20 cellular contexts compared by ENCODE assay signal in genomic region chr13:98533912-98534311, GRCh38. TPM values are rescaled to one million over a fixed set of nuclear protein-coding genes. Genes with fewer than 3 reads are reported as not detected.
DNase-seq lines count a peak whose midpoint lies in the region; ATAC-seq and TF ChIP-seq lines count a peak whose summit lies in the region.
"Had no signal": no experiment of that assay in that cellular context is flagged by ENCODE, and none has a peak within 500 bp of the region (broad histone marks: within the 10 kb centered on the region; RNA-seq: fewer than 3 reads in every experiment).

No MANE protein-coding gene starts in this region.

- peaks cover 100% of the 10 kb centered on the region for H3K79me2 ChIP-seq in neural progenitor cell (ENCODE audit: low read depth)

- BruUV-seq in Caco-2 (replicated peaks; lab: Mats Ljungman, UMichigan): no TSS peak

- H3K36me3 Mint-ChIP-seq in activated CD4-positive, alpha-beta T cell treated with anti-CD3 and anti-CD28 coated beads, Interleukin-2, amount 10 ng/mL, durations not matched to agents 24 days and 14 days (ENCODE audit: low read depth): peaks cover 26% of the 10 kb centered on the region
- H3K36me3 Mint-ChIP-seq in Caco-2 (ENCODE audit: insufficient read depth, unreplicated experiment): peaks cover 75% of the 10 kb centered on the region
- peaks cover 18% of the 10 kb centered on the region for H3K36me3 Mint-ChIP-seq in activated naive CD8-positive, alpha-beta T cell treated with anti-CD3 and anti-CD28 coated beads, Interleukin-2, amount 50 U/mL, for 24 hours (ENCODE audit: low read depth)
- peaks cover 55% of the 10 kb centered on the region for H3K36me3 Mint-ChIP-seq in neural progenitor cell

- CTCF ChIA-PET in Caco-2 (lab: Charles Lee): no interaction called here

- POLR2A ChIA-PET in Caco-2 (lab: Charles Lee): no interaction called here

- H3K27me3 Mint-ChIP-seq in activated CD4-positive, alpha-beta T cell treated with anti-CD3 and anti-CD28 coated beads, Interleukin-2, amount 10 ng/mL, durations not matched to agents 24 days and 14 days: no peaks in the 10 kb centered on the region
- no peaks in the 10 kb centered on the region for H3K27me3 Mint-ChIP-seq in Caco-2 (ENCODE audit: insufficient read depth, unreplicated experiment)
- no peaks in the 10 kb centered on the region for H3K27me3 Mint-ChIP-seq in activated naive CD8-positive, alpha-beta T cell treated with anti-CD3 and anti-CD28 coated beads, Interleukin-2, amount 50 U/mL, for 24 hours
- peaks cover 5% of the 10 kb centered on the region for H3K27me3 Mint-ChIP-seq in neural progenitor cell (ENCODE audit: insufficient read depth, low read depth)

- peaks cover 65% of the 10 kb centered on the region for H3K4me1 Mint-ChIP-seq in activated CD4-positive, alpha-beta T cell treated with anti-CD3 and anti-CD28 coated beads, Interleukin-2, amount 10 ng/mL, durations not matched to agents 24 days and 14 days
- H3K4me1 Mint-ChIP-seq in Caco-2 (ENCODE audit: low read depth, unreplicated experiment): peaks cover 43% of the 10 kb centered on the region
- peaks cover 91% of the 10 kb centered on the region for H3K4me1 Mint-ChIP-seq in activated naive CD8-positive, alpha-beta T cell treated with anti-CD3 and anti-CD28 coated beads, Interleukin-2, amount 50 U/mL, for 24 hours
- H3K4me1 Mint-ChIP-seq in neural progenitor cell: peaks cover 14% of the 10 kb centered on the region

- H3K9me3 ChIP-seq in Caco-2: no peaks in the 10 kb centered on the region
- H3K9me3 ChIP-seq in neural progenitor cell (ENCODE audit: low read depth): no peaks in the 10 kb centered on the region
- H3K9me3 ChIP-seq: BE2C, left ventricle myocardium inferior, thoracic aorta had no signal

- H4K20me1 ChIP-seq in neural progenitor cell (ENCODE audit: low read depth): peaks cover 100% of the 10 kb centered on the region

- H3F3A ChIP-seq in neural progenitor cell (ENCODE audit: low read depth): no peaks in the 10 kb centered on the region

- H3K4me1 ChIP-seq in Caco-2: peaks cover 15% of the 10 kb centered on the region
- peaks cover 9% of the 10 kb centered on the region for H3K4me1 ChIP-seq in neural progenitor cell
- H3K4me1 ChIP-seq: BE2C had no signal

- no peaks in the 10 kb centered on the region; the same call in 1 of the 2 replicates for H3K36me3 ChIP-seq in Caco-2 (ENCODE audit: control insufficient read depth, insufficient read depth, low read length)
- no peaks in the 10 kb centered on the region for H3K36me3 ChIP-seq in neural progenitor cell
- H3K36me3 ChIP-seq: BE2C, left ventricle myocardium inferior, thoracic aorta had no signal

- no peak overlapping the region for H3K4me3 ChIP-seq in Caco-2 (ENCODE audit: low read depth, low read length)
- no peak overlapping the region for H3K4me3 ChIP-seq in neural progenitor cell
- H3K4me3 ChIP-seq: GM23248, left ventricle myocardium inferior, SK-N-MC, skin epidermis, thoracic aorta had no signal

- no peak overlapping the region for H3K27ac ChIP-seq in neural progenitor cell
- H3K27ac ChIP-seq: GM23248, left ventricle myocardium inferior, SK-N-MC, thoracic aorta had no signal

- intact Hi-C loops in activated CD4-positive, alpha-beta T cell treated with anti-CD3 and anti-CD28 coated beads, Interleukin-2, amount 10 ng/mL, durations not matched to agents 24 days and 14 days (cut with micrococcal nuclease): no loop called here
- intact Hi-C loops in Caco-2 (cut with micrococcal nuclease; ENCODE audit: unreplicated experiment): no loop called here

- no peaks in the 10 kb centered on the region for H3K9me3 Mint-ChIP-seq in activated CD4-positive, alpha-beta T cell treated with anti-CD3 and anti-CD28 coated beads, Interleukin-2, amount 10 ng/mL, durations not matched to agents 24 days and 14 days
- H3K9me3 Mint-ChIP-seq in Caco-2 (ENCODE audit: unreplicated experiment) (no peaks in the 10 kb centered on the region), neural progenitor cell (peaks cover 22% of the 10 kb centered on the region)
- no peaks in the 10 kb centered on the region for H3K9me3 Mint-ChIP-seq in activated naive CD8-positive, alpha-beta T cell treated with anti-CD3 and anti-CD28 coated beads, Interleukin-2, amount 50 U/mL, for 24 hours

- H3K4me3 Mint-ChIP-seq in activated CD4-positive, alpha-beta T cell treated with anti-CD3 and anti-CD28 coated beads, Interleukin-2, amount 10 ng/mL, durations not matched to agents 24 days and 14 days: no peak overlapping the region
- H3K4me3 Mint-ChIP-seq in Caco-2 (ENCODE audit: unreplicated experiment) (no peak overlapping the region), neural progenitor cell (no peak overlapping the region)
- no peak overlapping the region for H3K4me3 Mint-ChIP-seq in activated naive CD8-positive, alpha-beta T cell treated with anti-CD3 and anti-CD28 coated beads, Interleukin-2, amount 50 U/mL, for 24 hours

- no peak for DNase-seq in activated CD4-positive, alpha-beta T cell treated with anti-CD3 and anti-CD28 coated beads, Interleukin-2, amount 10 ng/mL, durations not matched to agents 24 days and 14 days
- DNase-seq in activated CD4-positive, alpha-beta T cell treated with anti-CD3 and anti-CD28 coated beads for 48 hours: no peak
- DNase-seq in Caco-2 (no peak), neural progenitor cell (ENCODE audit: low spot score) (no peak), NCI-H2227 treated with DMSO at 0.1 percent for 48 hours (lab: John Stamatoyannopoulos, UW) (no peak)
- no peak for DNase-seq in activated naive CD8-positive, alpha-beta T cell treated with anti-CD3 and anti-CD28 coated beads, Interleukin-2, amount 50 U/mL, for 24 hours
- DNase-seq: activated CD4-positive, CD25-positive, alpha-beta regulatory T cell treated with anti-CD3 and anti-CD28 coated beads, Interleukin-2, amount 50 U/mL, for 72 hours; anterior cingulate cortex; BE2C; effector CD4-positive, alpha-beta T cell; GM23248; left ventricle myocardium inferior; NCI-H146; NK-92 treated with Interleukin-12 subunit alpha and Interleukin-12 subunit beta, amount 100 ng/mL, for 24 hours; stimulated activated CD4-positive, alpha-beta T cell treated with anti-CD3 and anti-CD28 coated beads, Interleukin-4, amount 100 ng/mL, for 1 hour had no signal

- no peak overlapping the region for H3K4me2 ChIP-seq in neural progenitor cell

- H3K27ac Mint-ChIP-seq in activated CD4-positive, alpha-beta T cell treated with anti-CD3 and anti-CD28 coated beads, Interleukin-2, amount 10 ng/mL, durations not matched to agents 24 days and 14 days: peak overlapping the region; percentile 11
- peak overlapping the region; percentile 33 for H3K27ac Mint-ChIP-seq in Caco-2 (ENCODE audit: unreplicated experiment)
- no peak overlapping the region for H3K27ac Mint-ChIP-seq in activated naive CD8-positive, alpha-beta T cell treated with anti-CD3 and anti-CD28 coated beads, Interleukin-2, amount 50 U/mL, for 24 hours
- peak overlapping the region; percentile 87 for H3K27ac Mint-ChIP-seq in neural progenitor cell

- H3K9ac ChIP-seq in neural progenitor cell: no peak overlapping the region
- H3K9ac ChIP-seq: GM23248 had no signal

- H3K27me3 ChIP-seq in Caco-2 (replicated peaks; ENCODE audit: control insufficient read depth, insufficient read depth, low read length): no peaks in the 10 kb centered on the region
- H3K27me3 ChIP-seq in neural progenitor cell: no peaks in the 10 kb centered on the region
- H3K27me3 ChIP-seq: BE2C had no signal

- TF ChIP-seq CTCF in Caco-2 (IDR thresholded peaks at IDR 0.05; ENCODE audit: insufficient read depth in 1 of 2, low read depth in 1 of 2, low read length in 1 of 2, severe bottlenecking in 1 of 2, unreplicated experiment in 1 of 2) (no peak), neural progenitor cell (IDR thresholded peaks at IDR 0.05) (no peak)

- ATAC-seq in activated naive CD8-positive, alpha-beta T cell treated with anti-CD3 and anti-CD28 coated beads, Interleukin-2, amount 50 U/mL, for 24 hours: peak; percentile 41
- ATAC-seq in GM19395 (IDR thresholded peaks at IDR 0.05; ENCODE audit: unreplicated experiment) (no peak), GM18519 (IDR thresholded peaks at IDR 0.05; ENCODE audit: low FRiP score, unreplicated experiment) (no peak)

- H2AFZ ChIP-seq in neural progenitor cell (replicated peaks): no peak overlapping the region
- H2AFZ ChIP-seq: GM23248 had no signal

RNA-seq across cellular contexts. Expression of gene STK24, which starts 43.0 kb away (rescaled TPM):
- 127 and 136 TPM in 2 replicates for total RNA-seq in activated CD4-positive, alpha-beta T cell treated with anti-CD3 and anti-CD28 coated beads, Interleukin-2, amount 10 ng/mL, durations not matched to agents 24 days and 14 days
- total RNA-seq in Caco-2 (2022) (244 and 253 TPM in 2 replicates), neural progenitor cell (ENCODE audit: low replicate concordance) (144 and 330 TPM in 2 replicates)
